In genomic region chr3:153028336-153028735, GRCh38 we compare ENCODE assay signal across 1 cellular context.
TF ChIP-seq lines count a peak whose summit lies in the region.

No MANE protein-coding gene starts in this region.

TF ChIP-seq in GM23338, 12 proteins besides CTCF, POLR2A, EP300 and RAD21 (continued from another document):
- TF ChIP-seq ZNF462 (CRISPR knock-in tag; IDR thresholded peaks at IDR 0.05) (no peak), JUNB (IDR thresholded peaks at IDR 0.05; ENCODE audit: unreplicated experiment) (no peak), POLR2AphosphoS5 (IDR thresholded peaks at IDR 0.05; ENCODE audit: low read depth) (no peak), NANOG (IDR thresholded peaks at IDR 0.05; ENCODE audit: borderline replicate concordance) (no peak), EZH2 (IDR thresholded peaks at IDR 0.05; ENCODE audit: low read depth, unreplicated experiment) (no peak), REST (IDR thresholded peaks at IDR 0.05; ENCODE audit: unreplicated experiment) (no peak), ETS1 (IDR thresholded peaks at IDR 0.05) (no peak)
